ENCODE assay signal across 1 cellular context in the genomic region with DNA sequence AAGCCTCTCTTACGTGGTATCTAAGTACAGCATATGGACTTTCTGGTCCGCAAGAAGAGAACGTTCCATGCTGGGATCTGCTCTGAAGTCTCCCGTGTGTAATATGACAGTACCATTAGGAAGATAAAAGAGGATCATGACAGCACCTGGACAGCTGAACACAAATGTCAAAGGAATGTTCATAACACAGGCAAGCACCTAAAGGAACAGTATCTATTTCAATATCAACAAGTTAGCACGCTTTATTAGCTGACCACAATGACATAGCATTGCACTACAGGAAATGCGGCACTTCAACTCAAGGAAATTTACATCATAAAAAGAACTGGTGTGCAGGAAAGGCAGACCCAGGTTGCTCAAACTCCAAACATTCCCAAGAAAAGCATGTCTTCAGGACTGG.
TF ChIP-seq lines count a peak whose summit lies in the region.

No MANE protein-coding gene starts in this region.

TF ChIP-seq in HEK293, 187 proteins besides CTCF, POLR2A, EP300 and RAD21 (continued from another document):
- TF ChIP-seq, protein P1, sequence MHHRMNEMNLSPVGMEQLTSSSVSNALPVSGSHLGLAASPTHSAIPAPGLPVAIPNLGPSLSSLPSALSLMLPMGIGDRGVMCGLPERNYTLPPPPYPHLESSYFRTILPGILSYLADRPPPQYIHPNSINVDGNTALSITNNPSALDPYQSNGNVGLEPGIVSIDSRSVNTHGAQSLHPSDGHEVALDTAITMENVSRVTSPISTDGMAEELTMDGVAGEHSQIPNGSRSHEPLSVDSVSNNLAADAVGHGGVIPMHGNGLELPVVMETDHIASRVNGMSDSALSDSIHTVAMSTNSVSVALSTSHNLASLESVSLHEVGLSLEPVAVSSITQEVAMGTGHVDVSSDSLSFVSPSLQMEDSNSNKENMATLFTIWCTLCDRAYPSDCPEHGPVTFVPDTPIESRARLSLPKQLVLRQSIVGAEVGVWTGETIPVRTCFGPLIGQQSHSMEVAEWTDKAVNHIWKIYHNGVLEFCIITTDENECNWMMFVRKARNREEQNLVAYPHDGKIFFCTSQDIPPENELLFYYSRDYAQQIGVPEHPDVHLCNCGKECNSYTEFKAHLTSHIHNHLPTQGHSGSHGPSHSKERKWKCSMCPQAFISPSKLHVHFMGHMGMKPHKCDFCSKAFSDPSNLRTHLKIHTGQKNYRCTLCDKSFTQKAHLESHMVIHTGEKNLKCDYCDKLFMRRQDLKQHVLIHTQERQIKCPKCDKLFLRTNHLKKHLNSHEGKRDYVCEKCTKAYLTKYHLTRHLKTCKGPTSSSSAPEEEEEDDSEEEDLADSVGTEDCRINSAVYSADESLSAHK (tag by site-specific recombination; IDR thresholded peaks at IDR 0.05): no peak
- TF ChIP-seq GFI1B (tag by site-specific recombination; IDR thresholded peaks at IDR 0.05) (no peak), FEZF1 (tag by site-specific recombination; IDR thresholded peaks at IDR 0.05) (peak; percentile 77), ZNF341 (tag by site-specific recombination; IDR thresholded peaks at IDR 0.05; ENCODE audit: low read depth) (no peak), ZNF560 (tag by site-specific recombination; IDR thresholded peaks at IDR 0.05; ENCODE audit: borderline replicate concordance) (no peak), SCRT1 (tag by site-specific recombination; IDR thresholded peaks at IDR 0.05; ENCODE audit: borderline replicate concordance) (0 out of 2 replicates have a peak, but pooled peaks have one; percentile 54), ZNF600 (tag by site-specific recombination; IDR thresholded peaks at IDR 0.05) (peak; percentile 47; the same call in 1 of the 2 replicates)
